ENCODE assay signal across 7 cellular contexts in genomic region chr14:34407951-34408350, GRCh38.
"Had no signal": no experiment of that assay in that cellular context is flagged by ENCODE, and none has a peak within 500 bp of the region (broad histone marks: within the 10 kb centered on the region; RNA-seq: fewer than 3 reads in every experiment).

No MANE protein-coding gene starts in this region.

- H3K4me2 ChIP-seq: KMS-11 had no signal

- DNase-seq: IMR-90, KBM-7, KG1 had no signal

- ATAC-seq: K562 had no signal

- H3K4me3 ChIP-seq: K562 had no signal

- H3K27ac ChIP-seq: HL-60, KMS-11 had no signal

- H3K9ac ChIP-seq: KMS-11 had no signal

- FAIRE-seq: HTR-8/SVneo, K562 had no signal
